In the genomic region with DNA sequence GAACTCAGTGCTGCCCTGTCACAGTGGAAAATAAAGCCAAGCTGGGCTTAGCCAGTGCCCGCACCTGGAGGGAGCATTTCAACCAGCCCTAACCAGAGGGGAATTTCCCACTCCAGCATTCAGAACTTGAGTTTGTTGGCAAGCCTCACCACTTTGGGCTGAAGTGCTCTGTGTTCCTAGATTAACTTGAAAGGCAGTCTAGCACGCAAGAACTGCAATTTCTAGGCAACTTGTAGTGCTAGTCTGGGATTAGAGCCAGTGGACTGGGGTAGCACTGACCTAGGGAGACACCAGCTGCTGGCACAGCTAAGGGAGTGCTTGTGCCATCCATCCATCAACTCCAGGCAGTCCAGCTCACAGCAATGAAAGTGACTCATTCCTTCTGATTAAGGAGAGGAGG, we compare ENCODE assay signal across 15 cellular contexts.
DNase-seq lines count a peak whose midpoint lies in the region; ATAC-seq and TF ChIP-seq lines count a peak whose summit lies in the region.
"Had no signal": no experiment of that assay in that cellular context is flagged by ENCODE, and none has a peak within 500 bp of the region (broad histone marks: within the 10 kb centered on the region; RNA-seq: fewer than 3 reads in every experiment).

No MANE protein-coding gene starts in this region.

- POLR2A ChIA-PET in Panc1 (lab: Charles Lee): no interaction called here

- 40 to 55% methylated on average over 2 of the region's 2 CpGs for WGBS in heart right ventricle, 2 donors

- DNase-seq in LHCN-M2 (ENCODE audit: low read depth) (peak; percentile 26), Panc1 (ENCODE audit: low read depth, low spot score) (no peak), heart right ventricle (peak; percentile 32 to 65), NCI-H748 (lab: John Stamatoyannopoulos, UW; ENCODE audit: unreplicated experiment) (no peak), NCI-H187 (lab: John Stamatoyannopoulos, UW) (no peak)
- DNase-seq in stimulated activated effector memory CD8-positive, alpha-beta T cell treated with anti-CD3 and anti-CD28 coated beads, Interleukin-12 subunit alpha, Interleukin-12 subunit beta, amount 100 ng/mL, for 72 hours (ENCODE audit: low spot score in 2 of 2): no peak
- DNase-seq: CD4-positive, CD25-positive, alpha-beta regulatory T cell; effector CD8-positive, alpha-beta T cell; gastrocnemius medialis; sigmoid colon; T1000 had no signal

- TF ChIP-seq CTCF in Panc1 (IDR thresholded peaks at IDR 0.05) (no peak), heart right ventricle (IDR thresholded peaks at IDR 0.05) (no peak)

- H3K36me3 Mint-ChIP-seq in stimulated activated effector memory CD8-positive, alpha-beta T cell treated with anti-CD3 and anti-CD28 coated beads, Interleukin-12 subunit alpha, Interleukin-12 subunit beta, amount 100 ng/mL, for 72 hours: no peaks in the 10 kb centered on the region
- H3K36me3 Mint-ChIP-seq: brain; CD4-positive, CD25-positive, alpha-beta regulatory T cell had no signal

- H3K9me3 ChIP-seq in Panc1 (ENCODE audit: control insufficient read depth, insufficient read depth, low read depth, low read length): no peaks in the 10 kb centered on the region
- peaks cover 0 to 11% (median 0%) of the 10 kb centered on the region in 11 donors for H3K9me3 ChIP-seq in heart right ventricle
- H3K9me3 ChIP-seq: gastrocnemius medialis, sigmoid colon had no signal

- H3K4me1 ChIP-seq in Panc1 (ENCODE audit: control insufficient read depth, insufficient read depth, low read length) (no peaks in the 10 kb centered on the region), heart right ventricle (no peaks in the 10 kb centered on the region)
- H3K4me1 ChIP-seq: gastrocnemius medialis, sigmoid colon had no signal

- intact Hi-C loops in Panc1 (cut with micrococcal nuclease; ENCODE audit: unreplicated experiment) (no loop called here), heart right ventricle (cut with DNase I) (no loop called here)

- in situ Hi-C loops in Panc1 (cut with HindIII; ENCODE audit: low pct_unique_long_range_greater_than_20kb, low sequenced_read_pairs): no loop called here

- H3K27me3 ChIP-seq in Panc1 (ENCODE audit: control insufficient read depth, insufficient read depth, low read length): no peaks in the 10 kb centered on the region
- no peaks in the 10 kb centered on the region for H3K27me3 ChIP-seq in heart right ventricle
- H3K27me3 ChIP-seq: gastrocnemius medialis, sigmoid colon had no signal

- no peak overlapping the region for H3K27ac ChIP-seq in Panc1 (ENCODE audit: low read length)
- peak overlapping the region in 3 of 10 donors; percentile 9 to 41 (median 27) for H3K27ac ChIP-seq in heart right ventricle
- H3K27ac ChIP-seq: gastrocnemius medialis, sigmoid colon had no signal

- H3K9me3 Mint-ChIP-seq in stimulated activated effector memory CD8-positive, alpha-beta T cell treated with anti-CD3 and anti-CD28 coated beads, Interleukin-12 subunit alpha, Interleukin-12 subunit beta, amount 100 ng/mL, for 72 hours: peaks cover 18% of the 10 kb centered on the region

- no peaks in the 10 kb centered on the region for H3K4me1 Mint-ChIP-seq in stimulated activated effector memory CD8-positive, alpha-beta T cell treated with anti-CD3 and anti-CD28 coated beads, Interleukin-12 subunit alpha, Interleukin-12 subunit beta, amount 100 ng/mL, for 72 hours
- H3K4me1 Mint-ChIP-seq: brain; CD4-positive, CD25-positive, alpha-beta regulatory T cell had no signal

- ATAC-seq in Panc1: peak; percentile 72; the same call in 1 of the 2 replicates
- peak; percentile 93 to 100 (median 98) for ATAC-seq in heart right ventricle
- peak; percentile 19 for ATAC-seq in stimulated activated effector memory CD8-positive, alpha-beta T cell treated with anti-CD3 and anti-CD28 coated beads, Interleukin-12 subunit alpha, Interleukin-12 subunit beta, amount 100 ng/mL, for 72 hours
- ATAC-seq in GM21360 (IDR thresholded peaks at IDR 0.05; ENCODE audit: unreplicated experiment): no peak
- ATAC-seq: gastrocnemius medialis; natural killer cell treated with Interleukin-12 subunit alpha and Interleukin-12 subunit beta and Interleukin-15 and Interleukin-18, amount 100 ng/mL, for 72 hours had no signal

- CTCF ChIA-PET in Panc1 (lab: Charles Lee): no interaction called here

- H3K4me3 Mint-ChIP-seq in stimulated activated effector memory CD8-positive, alpha-beta T cell treated with anti-CD3 and anti-CD28 coated beads, Interleukin-12 subunit alpha, Interleukin-12 subunit beta, amount 100 ng/mL, for 72 hours: no peak overlapping the region
- H3K4me3 Mint-ChIP-seq: brain; CD4-positive, CD25-positive, alpha-beta regulatory T cell; natural killer cell treated with Interleukin-12 subunit alpha and Interleukin-12 subunit beta and Interleukin-15 and Interleukin-18, amount 100 ng/mL, for 72 hours; stimulated activated naive CD8-positive, alpha-beta T cell treated with anti-CD3 and anti-CD28 coated beads, Interleukin-15, Interleukin-2, amounts not matched to agents 100 ng/mL and 50 ng/mL, for 24 hours had no signal

- BruUV-seq in Panc1 (replicated peaks; lab: Mats Ljungman, UMichigan): no TSS peak

- H3K36me3 ChIP-seq in Panc1 (ENCODE audit: control insufficient read depth, insufficient read depth, low read length): no peaks in the 10 kb centered on the region
- H3K36me3 ChIP-seq in heart right ventricle: no peaks in the 10 kb centered on the region
- H3K36me3 ChIP-seq: gastrocnemius medialis, sigmoid colon had no signal

- H3K4me3 ChIP-seq in Panc1 (ENCODE audit: low read depth in 2 of 2, low read length in 2 of 2) (no peak overlapping the region), heart right ventricle (no peak overlapping the region)
- H3K4me3 ChIP-seq: gastrocnemius medialis, sigmoid colon had no signal

- H3K27ac Mint-ChIP-seq in stimulated activated effector memory CD8-positive, alpha-beta T cell treated with anti-CD3 and anti-CD28 coated beads, Interleukin-12 subunit alpha, Interleukin-12 subunit beta, amount 100 ng/mL, for 72 hours: no peak overlapping the region
- H3K27ac Mint-ChIP-seq: brain; CD4-positive, CD25-positive, alpha-beta regulatory T cell; natural killer cell treated with Interleukin-12 subunit alpha and Interleukin-12 subunit beta and Interleukin-15 and Interleukin-18, amount 100 ng/mL, for 72 hours; stimulated activated naive CD8-positive, alpha-beta T cell treated with anti-CD3 and anti-CD28 coated beads, Interleukin-15, Interleukin-2, amounts not matched to agents 100 ng/mL and 50 ng/mL, for 24 hours had no signal

Comparison
In these comparisons a context has a peak if more than half of its experiments do, and no peak if none do; other contexts are left out.
1. DNase-seq: peak in LHCN-M2 (single experiment) and heart right ventricle (2 of 2); none in Panc1 (single experiment), stimulated activated effector memory CD8-positive, alpha-beta T cell treated with anti-CD3 and anti-CD28 coated beads, Interleukin-12 subunit alpha, Interleukin-12 subunit beta, amount 100 ng/mL, for 72 hours (0 of 2), NCI-H748 (single experiment) and NCI-H187 (0 of 2).